Comparison of ENCODE assay signal across 20 cellular contexts in the genomic region with DNA sequence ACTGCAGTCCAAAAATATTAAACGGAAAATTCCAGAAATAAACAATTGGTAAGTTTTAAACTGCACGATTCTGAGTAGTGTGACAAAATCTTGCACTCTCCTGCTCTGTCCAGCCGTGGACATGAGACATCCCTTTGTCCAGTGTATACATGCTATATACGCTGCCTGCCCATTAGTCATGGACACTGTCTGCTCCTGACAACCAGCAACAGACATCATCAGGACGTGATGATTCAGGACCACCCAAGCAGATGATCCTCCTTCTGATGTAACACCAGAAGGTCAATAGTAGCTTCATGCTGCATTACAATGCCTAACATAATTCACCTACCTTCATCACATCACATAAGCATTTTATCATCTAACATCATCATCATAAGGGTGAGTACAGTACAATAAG. TPM values are rescaled to one million over a fixed set of nuclear protein-coding genes. Genes with fewer than 3 reads are reported as not detected.
DNase-seq lines count a peak whose midpoint lies in the region; ATAC-seq lines count a peak whose summit lies in the region.
"Had no signal": no experiment of that assay in that cellular context is flagged by ENCODE, and none has a peak within 500 bp of the region (broad histone marks: within the 10 kb centered on the region; RNA-seq: fewer than 3 reads in every experiment).

No MANE protein-coding gene starts in this region.

- ATAC-seq in HG02840 (IDR thresholded peaks at IDR 0.05; ENCODE audit: low FRiP score, unreplicated experiment) = no peak
- ATAC-seq: activated CD4-positive, alpha-beta T cell treated with anti-CD3 and anti-CD28 coated beads for 36 hours; mucosa of descending colon had no signal

- H3K9me3 ChIP-seq in mesodermal cell (ENCODE audit: control insufficient read depth, low read length) = no peaks in the 10 kb centered on the region
- H3K9me3 ChIP-seq: mucosa of descending colon, sigmoid colon had no signal

- DNase-seq in EH (ENCODE audit: low read depth) (peak; percentile 71), RKO (ENCODE audit: low spot score) (peak; percentile 37), fibroblast of gingiva (ENCODE audit: low read depth) (peak; percentile 0), NCI-H526 treated with DMSO at 0.1 percent for 48 hours (lab: John Stamatoyannopoulos, UW) (no peak), OCI-M2 (lab: John Stamatoyannopoulos, UW; ENCODE audit: unreplicated experiment) (no peak), hypothalamus (lab: John Stamatoyannopoulos, UW) (no peak)
- DNase-seq: activated CD4-positive, alpha-beta T cell treated with anti-CD3 and anti-CD28 coated beads for 36 hours; activated effector memory CD4-positive, alpha-beta T cell treated with anti-CD3 and anti-CD28 coated beads, Interleukin-2, amount 50 U/mL, for 16 hours; amniotic stem cell; immature natural killer cell; mucosa of descending colon; NCI-H2029 treated with DMSO at 0.1 percent for 48 hours; NCI-H510A; sigmoid colon; stimulated activated CD4-positive, alpha-beta T cell treated with anti-CD3 and anti-CD28 coated beads, Interleukin-2, amount 100 ng/mL, for 48 hours; substantia nigra; T-helper 9 cell had no signal

- H3K4me1 ChIP-seq in mesodermal cell (ENCODE audit: control insufficient read depth, insufficient read depth, low read length, poor library complexity, severe bottlenecking) = no peaks in the 10 kb centered on the region
- H3K4me1 ChIP-seq: sigmoid colon had no signal

- 100% methylated on average over 1 to 4 of the region's 5 CpGs for WGBS in mesodermal cell (ENCODE audit: insufficient coverage in 2 of 2), 2 experiments

- no peak overlapping the region for H3K4me3 ChIP-seq in mesodermal cell (ENCODE audit: extremely low read depth, insufficient read depth, low read length, poor library complexity, severe bottlenecking)
- H3K4me3 ChIP-seq: mucosa of descending colon, sigmoid colon, SK-N-MC had no signal

- no peaks in the 10 kb centered on the region for H3K36me3 ChIP-seq in mesodermal cell (ENCODE audit: control insufficient read depth, insufficient read depth, low read length)
- H3K36me3 ChIP-seq: sigmoid colon had no signal

- H3K27ac ChIP-seq in mesodermal cell (ENCODE audit: low read depth, low read length, severe bottlenecking) = peak overlapping the region; percentile 5
- H3K27ac ChIP-seq: sigmoid colon, SK-N-MC had no signal

RNA-seq across cellular contexts. Expression of a gene that starts 36.3 kb away (rescaled TPM):
- 50.0 TPM for polyA plus RNA-seq in mesodermal cell (2013, experiment 1 of 2)
- polyA plus RNA-seq in mesodermal cell (2013, experiment 2 of 2) = 54.1 TPM

Comparison
In these comparisons a context has a peak if more than half of its experiments do, and no peak if none do; other contexts are left out.
1. DNase-seq: peak in EH (single experiment), RKO (single experiment) and fibroblast of gingiva (single experiment); none in NCI-H526 treated with DMSO at 0.1 percent for 48 hours (single experiment), OCI-M2 (single experiment) and hypothalamus (0 of 51).